8 cellular contexts compared by ENCODE assay signal in genomic region chr9:121267689-121268597, GRCh38. TPM values are rescaled to one million over a fixed set of nuclear protein-coding genes. Genes with fewer than 3 reads are reported as not detected.
DNase-seq lines count a peak whose midpoint lies in the region; ATAC-seq, FAIRE-seq and TF ChIP-seq lines count a peak whose summit lies in the region.

TSS of gene GSN (plus strand) at chr9:121268162. CDS start at chr9:121301972, 33,810 bp downstream.

- TF ChIP-seq CTCF in AG10803 (conservative IDR thresholded peaks at IDR 0.05; ENCODE audit: low read length) (peak; percentile 41), thoracic aorta (IDR thresholded peaks at IDR 0.05) (peak; percentile 43)

- ATAC-seq in HG03520 (IDR thresholded peaks at IDR 0.05; ENCODE audit: unreplicated experiment) (peak; percentile 58), thoracic aorta (ENCODE audit: insufficient number of reproducible peaks, low FRiP score, low read depth) (peak; percentile 61)

- peaks cover 12% of the 10 kb centered on the region for H3K4me1 ChIP-seq in neuron (ENCODE audit: insufficient read depth, low read length)
- peaks cover 28 to 44% of the 10 kb centered on the region in 2 donors for H3K4me1 ChIP-seq in thoracic aorta (ENCODE audit: control insufficient read depth in 1 of 2, low read depth in 2 of 2)

- H3K36me3 ChIP-seq in neuron (ENCODE audit: insufficient read depth, low read length) (no peaks in the 10 kb centered on the region), thoracic aorta (no peaks in the 10 kb centered on the region)

- H3K27me3 ChIP-seq in neuron (ENCODE audit: insufficient read depth, low read length) (no peaks in the 10 kb centered on the region), thoracic aorta (replicated peaks; ENCODE audit: insufficient read depth) (no peaks in the 10 kb centered on the region)

- no peak for FAIRE-seq in GM19239 (lab: Jason Lieb, UNC)

- TF ChIP-seq POLR2A in Raji (IDR thresholded peaks at IDR 0.05; ENCODE audit: insufficient read depth, low read depth, low read length), result peak; percentile 34; the same call in 1 of the 2 replicates

- peak within 1 kb of the TSS; percentile 90 to 99 for H3K27ac ChIP-seq in thoracic aorta

- peak; percentile 66 for DNase-seq in AG10803 (ENCODE audit: low read depth)
- DNase-seq in GM19239 (ENCODE audit: insufficient read length, low spot score), result peak; percentile 68
- peak; percentile 41 for DNase-seq in activated naive CD4-positive, alpha-beta T cell treated with anti-CD3 and anti-CD28 coated beads, Interleukin-2, amount 50 U/mL, for 16 hours
- peak; percentile 86 for DNase-seq in germinal center (ENCODE audit: low spot score)
- DNase-seq in thoracic aorta (ENCODE audit: low spot score), result peak; percentile 43

- peak within 1 kb of the TSS; percentile 55 for H2AFZ ChIP-seq in neuron (ENCODE audit: low read depth, low read length)

- no peaks in the 10 kb centered on the region for H3K9me3 ChIP-seq in neuron (ENCODE audit: low read length)
- H3K9me3 ChIP-seq in thoracic aorta, result no peaks in the 10 kb centered on the region

- peak within 1 kb of the TSS; percentile 94 for H3K4me3 ChIP-seq in AG10803 (ENCODE audit: low read length)
- H3K4me3 ChIP-seq in neuron (ENCODE audit: low read length), result peak within 1 kb of the TSS; percentile 70
- H3K4me3 ChIP-seq in thoracic aorta, result peak within 1 kb of the TSS; percentile 90

RNA-seq across cellular contexts. Expression of gene GSN, which starts in this region (rescaled TPM):
- 1,000 to 10,000 TPM; 3,187 to 4,234 TPM for total RNA-seq in thoracic aorta

Comparison
In these comparisons a context has a peak if more than half of its experiments do, and no peak if none do; other contexts are left out.
1. Peak in every context shown above with its lines: DNase-seq, ATAC-seq, H3K4me3 ChIP-seq and H3K27ac ChIP-seq.